ENCODE assay signal across 18 cellular contexts in the genomic region with DNA sequence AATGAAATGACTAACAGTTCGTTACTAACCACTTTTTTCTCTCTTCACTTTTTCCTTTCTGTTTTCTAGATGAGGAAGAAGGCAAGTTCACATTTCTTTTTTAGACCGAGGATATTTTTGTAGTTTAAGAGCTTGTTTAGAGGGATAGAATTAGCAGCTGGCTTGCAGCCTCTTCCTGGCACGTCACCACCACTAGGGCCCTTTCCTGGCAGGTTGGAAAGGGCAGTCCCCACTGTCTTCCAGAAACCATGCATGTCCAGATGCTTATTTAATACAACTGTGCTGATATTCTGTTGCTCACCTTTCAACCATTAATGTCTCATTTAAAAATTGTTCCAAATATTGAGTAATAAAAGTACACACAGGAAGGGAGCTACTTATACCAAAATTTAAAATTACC.
A peak's percentile ranks its signal among the peaks of the same experiment; 100 is the strongest.
DNase-seq lines count a peak whose midpoint lies in the region; ATAC-seq and TF ChIP-seq lines count a peak whose summit lies in the region.
"Had no signal": no experiment of that assay in that cellular context is flagged by ENCODE, and none has a peak within 500 bp of the region (broad histone marks: within the 10 kb centered on the region; RNA-seq: fewer than 3 reads in every experiment).

No MANE protein-coding gene starts in this region.

- H3K23me2 ChIP-seq in H9 (ENCODE audit: insufficient read length, low read depth, low read length, poor library complexity, severe bottlenecking) = no peaks in the 10 kb centered on the region

- H2BK12ac ChIP-seq in H9 (ENCODE audit: insufficient read length, low read depth, low read length) = no peak overlapping the region

- no CpG with 5 or more reads among the region's 3 CpGs for WGBS in H9 (ENCODE audit: extremely low coverage, insufficient read length, low lambda C conversion rate)

- H3K9me3 Mint-ChIP-seq in H9 = no peaks in the 10 kb centered on the region
- H3K9me3 Mint-ChIP-seq in neural progenitor cell = no peaks in the 10 kb centered on the region

- H3K27me3 ChIP-seq in H9 (ENCODE audit: insufficient read depth, low read length) (no peaks in the 10 kb centered on the region), neural progenitor cell (no peaks in the 10 kb centered on the region)

- no peak for ATAC-seq in HG03565 (IDR thresholded peaks at IDR 0.05; ENCODE audit: unreplicated experiment)
- no peak for ATAC-seq in HG03175 (IDR thresholded peaks at IDR 0.05; ENCODE audit: unreplicated experiment)

- H3K4me3 Mint-ChIP-seq in H9 = no peak overlapping the region
- H3K4me3 Mint-ChIP-seq in neural progenitor cell = no peak overlapping the region
- H3K4me3 Mint-ChIP-seq: B cell; CD4-positive, alpha-beta memory T cell had no signal

- no peak overlapping the region for H2BK120ac ChIP-seq in H9 (ENCODE audit: low read depth, low read length, poor library complexity, severe bottlenecking)

- no peak overlapping the region for H2BK5ac ChIP-seq in H9 (ENCODE audit: insufficient read length, low read length)

- H3K4me2 ChIP-seq in H9 (ENCODE audit: insufficient read depth, insufficient read length, low read length) (no peak overlapping the region), neural progenitor cell (no peak overlapping the region)

- no peaks in the 10 kb centered on the region for H3K36me3 ChIP-seq in neural progenitor cell

- H3K4me1 ChIP-seq in H9 (ENCODE audit: insufficient read depth, low read length) = no peaks in the 10 kb centered on the region
- peaks cover 15% of the 10 kb centered on the region for H3K4me1 ChIP-seq in neural progenitor cell

- H3K56ac ChIP-seq in H9 (ENCODE audit: insufficient read length, low read depth, low read length) = no peak overlapping the region

- no peak overlapping the region for H2AK5ac ChIP-seq in H9 (ENCODE audit: insufficient read length, low read length)

- H3K4me3 ChIP-seq in choroid plexus epithelial cell (ENCODE audit: low read depth, low read length) (no peak overlapping the region), neural progenitor cell (no peak overlapping the region)

- H3T11ph ChIP-seq in H9 (ENCODE audit: low read length) = no peak overlapping the region

- no peak overlapping the region for H3K14ac ChIP-seq in H9 (ENCODE audit: insufficient read depth, low read length)

- H2AFZ ChIP-seq in H9 (ENCODE audit: low read length) (no peak overlapping the region), neural progenitor cell (replicated peaks) (no peak overlapping the region)

- no peak overlapping the region for H4K91ac ChIP-seq in H9 (ENCODE audit: insufficient read length, low read depth, low read length)

- H3K4ac ChIP-seq in H9 (ENCODE audit: low read depth, low read length) = no peak overlapping the region

- H3K18ac ChIP-seq in H9 (ENCODE audit: insufficient read length, low read depth, low read length) = no peak overlapping the region

- H3K79me1 ChIP-seq in H9 (ENCODE audit: insufficient read depth, low read depth, low read length, poor library complexity, severe bottlenecking) = no peaks in the 10 kb centered on the region

- H3K27ac ChIP-seq in H9 (ENCODE audit: insufficient read length, low read depth, low read length) = no peak overlapping the region
- no peak overlapping the region for H3K27ac ChIP-seq in neural progenitor cell
- H3K27ac ChIP-seq: 22Rv1 had no signal

- H4K5ac ChIP-seq in H9 (ENCODE audit: insufficient read length, low read depth, low read length) = no peak overlapping the region

- H2BK20ac ChIP-seq in H9 (ENCODE audit: low read depth, low read length, poor library complexity, severe bottlenecking) = no peak overlapping the region

- H3K4me1 Mint-ChIP-seq in H9 = no peaks in the 10 kb centered on the region
- peaks cover 17% of the 10 kb centered on the region for H3K4me1 Mint-ChIP-seq in neural progenitor cell
- H3K4me1 Mint-ChIP-seq: B cell; CD4-positive, alpha-beta memory T cell had no signal

- H3K27ac Mint-ChIP-seq in H9 = no peak overlapping the region
- no peak overlapping the region for H3K27ac Mint-ChIP-seq in neural progenitor cell
- H3K27ac Mint-ChIP-seq: B cell; CD4-positive, alpha-beta memory T cell had no signal

- no peak overlapping the region for H4K8ac ChIP-seq in H9 (replicated peaks; ENCODE audit: insufficient read length, low read depth, low read length)

- H4K20me1 ChIP-seq in H9 (ENCODE audit: control insufficient read depth, insufficient read depth, insufficient read length) (no peaks in the 10 kb centered on the region), neural progenitor cell (ENCODE audit: low read depth) (no peaks in the 10 kb centered on the region)

- TF ChIP-seq CTCF in H9 (conservative IDR thresholded peaks at IDR 0.05) (peak; percentile 39; the same call in 2 of the 3 replicates), choroid plexus epithelial cell (conservative IDR thresholded peaks at IDR 0.05; ENCODE audit: low read depth, low read length) (peak; percentile 4), neural progenitor cell (IDR thresholded peaks at IDR 0.05) (peak; percentile 28)

- peak; percentile 20 for DNase-seq in NCI-H82 (lab: John Stamatoyannopoulos, UW)
- DNase-seq in NCI-H82 treated with DMSO at 0.1 percent for 48 hours (lab: John Stamatoyannopoulos, UW; ENCODE audit: unreplicated experiment) = no peak
- DNase-seq in H9 = no peak
- DNase-seq in choroid plexus epithelial cell (ENCODE audit: low read depth) = no peak
- DNase-seq in neural progenitor cell (ENCODE audit: low spot score) = no peak
- DNase-seq in anterior cingulate cortex (lab: John Stamatoyannopoulos, UW) = no peak
- DNase-seq: Calu3; CD4-positive, alpha-beta memory T cell; DMS79; KBM-7; NCI-H1092; NCI-H2081 treated with DMSO at 0.1 percent for 48 hours; NCI-H510A treated with DMSO at 0.1 percent for 48 hours; SHP77 treated with DMSO at 0.1 percent for 48 hours had no signal

- H2BK15ac ChIP-seq in H9 (ENCODE audit: low read depth, low read length) = no peak overlapping the region

- H3K9ac ChIP-seq in H9 (ENCODE audit: extremely low read depth, insufficient read length, low read length) (no peak overlapping the region), neural progenitor cell (no peak overlapping the region)

- H3K9me3 ChIP-seq in H9 (ENCODE audit: control insufficient read depth, low read depth, low read length) = no peaks in the 10 kb centered on the region
- no peaks in the 10 kb centered on the region for H3K9me3 ChIP-seq in neural progenitor cell (ENCODE audit: low read depth)

- no peak overlapping the region for H3K23ac ChIP-seq in H9 (ENCODE audit: insufficient read length, low read depth, low read length)

- H3K36me3 Mint-ChIP-seq in H9 (ENCODE audit: insufficient read depth in 1 of 3, low read depth in 3 of 3) (no peaks in the 10 kb centered on the region), neural progenitor cell (peaks cover 34% of the 10 kb centered on the region)
- H3K36me3 Mint-ChIP-seq: CD4-positive, alpha-beta memory T cell had no signal

- peaks cover 4% of the 10 kb centered on the region for H3F3A ChIP-seq in neural progenitor cell (ENCODE audit: low read depth)

- H3K79me2 ChIP-seq in H9 (ENCODE audit: insufficient read depth, low read length) = no peaks in the 10 kb centered on the region
- no peaks in the 10 kb centered on the region for H3K79me2 ChIP-seq in neural progenitor cell (ENCODE audit: low read depth)

- H3K27me3 Mint-ChIP-seq in H9 (ENCODE audit: low read depth) (no peaks in the 10 kb centered on the region), neural progenitor cell (ENCODE audit: insufficient read depth, low read depth) (no peaks in the 10 kb centered on the region)
- H3K27me3 Mint-ChIP-seq: B cell had no signal
